1 cellular context compared by ENCODE assay signal in the genomic region with DNA sequence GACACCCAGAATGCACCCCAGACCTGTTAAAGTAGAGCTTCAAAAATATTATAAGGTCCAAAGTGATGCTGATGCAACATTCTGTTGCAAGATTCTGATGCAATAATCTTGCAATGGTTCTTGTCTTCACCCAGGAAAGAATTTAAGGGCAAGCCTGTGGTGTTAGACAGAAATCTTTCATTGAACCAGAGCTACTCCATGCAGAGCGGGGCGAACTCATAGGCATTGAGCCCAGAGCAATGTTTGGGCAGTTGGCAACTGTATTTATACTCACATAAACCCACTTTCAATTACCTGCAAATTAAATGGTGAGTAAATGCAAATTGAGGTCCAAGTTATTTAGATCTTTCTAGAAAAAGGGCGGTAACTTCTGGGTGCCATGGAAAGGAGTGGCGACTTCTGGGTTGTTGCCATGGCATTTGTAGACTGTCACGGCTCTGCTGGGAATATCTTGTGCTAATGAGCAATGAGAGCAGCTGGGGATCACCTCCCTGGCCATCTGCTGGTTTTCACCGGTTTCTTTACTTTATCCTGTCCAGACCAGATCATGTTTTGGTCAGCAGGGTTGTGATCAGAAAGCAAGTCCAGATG.
TF ChIP-seq lines count a peak whose summit lies in the region.

No MANE protein-coding gene starts in this region.

TF ChIP-seq in K562, 482 proteins besides CTCF, POLR2A, EP300 and RAD21 (continued from another document and continues in another):
- TF ChIP-seq DMBX1 (CRISPR knock-in tag; IDR thresholded peaks at IDR 0.05; ENCODE audit: borderline replicate concordance) (peak; percentile 99; the same call in 1 of the 2 replicates), CBFB (CRISPR knock-in tag; IDR thresholded peaks at IDR 0.05) (no peak), E2F1 (CRISPR knock-in tag; IDR thresholded peaks at IDR 0.05) (no peak), FOXP4 (CRISPR knock-in tag; IDR thresholded peaks at IDR 0.05; ENCODE audit: borderline replicate concordance) (no peak), KLF13 (tag; IDR thresholded peaks at IDR 0.05; ENCODE audit: borderline replicate concordance, low read depth) (peak; percentile 95), MTA3 (IDR thresholded peaks at IDR 0.05; ENCODE audit: borderline replicate concordance) (no peak), ATF2 (CRISPR knock-in tag; IDR thresholded peaks at IDR 0.05) (no peak), GTF2E2 (tag; IDR thresholded peaks at IDR 0.05) (peak; percentile 99), ZNF133 (CRISPR knock-in tag; IDR thresholded peaks at IDR 0.05) (peak; percentile 99), CLOCK (CRISPR knock-in tag; IDR thresholded peaks at IDR 0.05; ENCODE audit: borderline replicate concordance) (peak; percentile 96), ZNF3 (CRISPR knock-in tag; IDR thresholded peaks at IDR 0.05) (peak; percentile 97), HBP1 (CRISPR knock-in tag; IDR thresholded peaks at IDR 0.05) (peak; percentile 100), ZSCAN32 (CRISPR knock-in tag; IDR thresholded peaks at IDR 0.05) (peak; percentile 99), JUNB (CRISPR knock-in tag; conservative IDR thresholded peaks at IDR 0.05) (peak; percentile 97), SPI1 (IDR thresholded peaks at IDR 0.05; ENCODE audit: borderline replicate concordance, low read depth, low read length) (no peak), LARP7 (IDR thresholded peaks at IDR 0.05) (no peak), ETS2 (tag; IDR thresholded peaks at IDR 0.05; ENCODE audit: borderline replicate concordance, poor library complexity, severe bottlenecking) (peak; percentile 96), HDAC8 (tag; IDR thresholded peaks at IDR 0.05) (peak; percentile 100), PTTG1 (tag; IDR thresholded peaks at IDR 0.05; ENCODE audit: low read depth) (peak; percentile 99), ZFPM2 (CRISPR knock-in tag; IDR thresholded peaks at IDR 0.05) (peak; percentile 100), TBL1XR1 (IDR thresholded peaks at IDR 0.05; ENCODE audit: low read length in 2 of 2) (no peak), ZKSCAN3 (CRISPR knock-in tag; IDR thresholded peaks at IDR 0.05) (peak; percentile 96), ATF7 (IDR thresholded peaks at IDR 0.05) (peak; percentile 85), ZNF280B (CRISPR knock-in tag; IDR thresholded peaks at IDR 0.05) (peak; percentile 98), ZFP1 (CRISPR knock-in tag; IDR thresholded peaks at IDR 0.05) (peak; percentile 99), THRAP3 (IDR thresholded peaks at IDR 0.05; ENCODE audit: borderline replicate concordance) (no peak), ZNF408 (CRISPR knock-in tag; IDR thresholded peaks at IDR 0.05; ENCODE audit: low read depth) (no peak), ZSCAN29 (IDR thresholded peaks at IDR 0.05) (no peak), HDAC1 (IDR thresholded peaks at IDR 0.05) (no peak), ZNF121 (CRISPR knock-in tag; conservative IDR thresholded peaks at IDR 0.05) (no peak), POLR3A (IDR thresholded peaks at IDR 0.05; ENCODE audit: borderline replicate concordance, extremely low read depth, insufficient read depth, insufficient read length) (no peak), ZNF695 (CRISPR knock-in tag; IDR thresholded peaks at IDR 0.05) (no peak), ZNF24 (IDR thresholded peaks at IDR 0.05) (no peak), KAT2B (IDR thresholded peaks at IDR 0.05; ENCODE audit: low read depth, low read length) (no peak), HNRNPL (IDR thresholded peaks at IDR 0.05; ENCODE audit: low read depth, low read length) (no peak), RNF2 (IDR thresholded peaks at IDR 0.05) (peak; percentile 41; the same call in 1 of the 2 replicates), ZNF347 (CRISPR knock-in tag; IDR thresholded peaks at IDR 0.05; ENCODE audit: low read depth) (no peak), ZNF75A (CRISPR knock-in tag; IDR thresholded peaks at IDR 0.05) (peak; percentile 98), POLR2AphosphoS5 (IDR thresholded peaks at IDR 0.05; ENCODE audit: control insufficient read depth, insufficient read depth, low read depth, low read length) (no peak), ATF6 (CRISPR knock-in tag; IDR thresholded peaks at IDR 0.05) (no peak), GABPB2 (CRISPR knock-in tag; conservative IDR thresholded peaks at IDR 0.05) (peak; percentile 99), MAFF (IDR thresholded peaks at IDR 0.05; ENCODE audit: low read length) (no peak), PTRF (tag; IDR thresholded peaks at IDR 0.05) (peak; percentile 95), NR1H2 (CRISPR knock-in tag; IDR thresholded peaks at IDR 0.05) (no peak)
- TF ChIP-seq, protein P1, sequence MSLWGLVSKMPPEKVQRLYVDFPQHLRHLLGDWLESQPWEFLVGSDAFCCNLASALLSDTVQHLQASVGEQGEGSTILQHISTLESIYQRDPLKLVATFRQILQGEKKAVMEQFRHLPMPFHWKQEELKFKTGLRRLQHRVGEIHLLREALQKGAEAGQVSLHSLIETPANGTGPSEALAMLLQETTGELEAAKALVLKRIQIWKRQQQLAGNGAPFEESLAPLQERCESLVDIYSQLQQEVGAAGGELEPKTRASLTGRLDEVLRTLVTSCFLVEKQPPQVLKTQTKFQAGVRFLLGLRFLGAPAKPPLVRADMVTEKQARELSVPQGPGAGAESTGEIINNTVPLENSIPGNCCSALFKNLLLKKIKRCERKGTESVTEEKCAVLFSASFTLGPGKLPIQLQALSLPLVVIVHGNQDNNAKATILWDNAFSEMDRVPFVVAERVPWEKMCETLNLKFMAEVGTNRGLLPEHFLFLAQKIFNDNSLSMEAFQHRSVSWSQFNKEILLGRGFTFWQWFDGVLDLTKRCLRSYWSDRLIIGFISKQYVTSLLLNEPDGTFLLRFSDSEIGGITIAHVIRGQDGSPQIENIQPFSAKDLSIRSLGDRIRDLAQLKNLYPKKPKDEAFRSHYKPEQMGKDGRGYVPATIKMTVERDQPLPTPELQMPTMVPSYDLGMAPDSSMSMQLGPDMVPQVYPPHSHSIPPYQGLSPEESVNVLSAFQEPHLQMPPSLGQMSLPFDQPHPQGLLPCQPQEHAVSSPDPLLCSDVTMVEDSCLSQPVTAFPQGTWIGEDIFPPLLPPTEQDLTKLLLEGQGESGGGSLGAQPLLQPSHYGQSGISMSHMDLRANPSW (CRISPR knock-in tag; IDR thresholded peaks at IDR 0.05): no peak
- TF ChIP-seq, protein P2, sequence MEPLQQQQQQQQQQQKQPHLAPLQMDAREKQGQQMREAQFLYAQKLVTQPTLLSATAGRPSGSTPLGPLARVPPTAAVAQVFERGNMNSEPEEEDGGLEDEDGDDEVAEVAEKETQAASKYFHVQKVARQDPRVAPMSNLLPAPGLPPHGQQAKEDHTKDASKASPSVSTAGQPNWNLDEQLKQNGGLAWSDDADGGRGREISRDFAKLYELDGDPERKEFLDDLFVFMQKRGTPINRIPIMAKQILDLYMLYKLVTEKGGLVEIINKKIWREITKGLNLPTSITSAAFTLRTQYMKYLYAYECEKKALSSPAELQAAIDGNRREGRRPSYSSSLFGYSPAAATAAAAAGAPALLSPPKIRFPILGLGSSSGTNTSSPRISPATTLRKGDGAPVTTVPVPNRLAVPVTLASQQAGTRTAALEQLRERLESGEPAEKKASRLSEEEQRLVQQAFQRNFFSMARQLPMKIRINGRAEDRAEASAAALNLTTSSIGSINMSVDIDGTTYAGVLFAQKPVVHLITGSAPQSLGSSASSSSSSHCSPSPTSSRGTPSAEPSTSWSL (CRISPR knock-in tag; IDR thresholded peaks at IDR 0.05; ENCODE audit: borderline replicate concordance): peak; percentile 100
- TF ChIP-seq, protein P3, sequence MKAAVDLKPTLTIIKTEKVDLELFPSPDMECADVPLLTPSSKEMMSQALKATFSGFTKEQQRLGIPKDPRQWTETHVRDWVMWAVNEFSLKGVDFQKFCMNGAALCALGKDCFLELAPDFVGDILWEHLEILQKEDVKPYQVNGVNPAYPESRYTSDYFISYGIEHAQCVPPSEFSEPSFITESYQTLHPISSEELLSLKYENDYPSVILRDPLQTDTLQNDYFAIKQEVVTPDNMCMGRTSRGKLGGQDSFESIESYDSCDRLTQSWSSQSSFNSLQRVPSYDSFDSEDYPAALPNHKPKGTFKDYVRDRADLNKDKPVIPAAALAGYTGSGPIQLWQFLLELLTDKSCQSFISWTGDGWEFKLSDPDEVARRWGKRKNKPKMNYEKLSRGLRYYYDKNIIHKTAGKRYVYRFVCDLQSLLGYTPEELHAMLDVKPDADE (conservative IDR thresholded peaks at IDR 0.05; ENCODE audit: control insufficient read depth, low read depth, low read length): no peak
